ENCODE assay signal across 16 cellular contexts in genomic region chr17:1735834-1736347, GRCh38. TPM values are rescaled to one million over a fixed set of nuclear protein-coding genes. Genes with fewer than 3 reads are reported as not detected.
DNase-seq lines count a peak whose midpoint lies in the region; ATAC-seq, FAIRE-seq and TF ChIP-seq lines count a peak whose summit lies in the region.
"Had no signal": no experiment of that assay in that cellular context is flagged by ENCODE, and none has a peak within 500 bp of the region (broad histone marks: within the 10 kb centered on the region; RNA-seq: fewer than 3 reads in every experiment).

No MANE protein-coding gene starts in this region.

- in situ Hi-C loops in Panc1 (cut with HindIII; ENCODE audit: low pct_unique_long_range_greater_than_20kb, low sequenced_read_pairs) = no loop called here

- H2AFZ ChIP-seq in smooth muscle cell (ENCODE audit: low read depth) = no peak overlapping the region

- no TSS peak for BruUV-seq in Panc1 (replicated peaks; lab: Mats Ljungman, UMichigan)

- no peak for TF ChIP-seq CTCF in Panc1 (IDR thresholded peaks at IDR 0.05)
- TF ChIP-seq CTCF in smooth muscle cell (IDR thresholded peaks at IDR 0.05; ENCODE audit: borderline replicate concordance, insufficient read depth, poor library complexity, severe bottlenecking) = no peak

- no peaks in the 10 kb centered on the region for H3K9me3 ChIP-seq in Panc1 (ENCODE audit: control insufficient read depth, insufficient read depth, low read depth, low read length)
- no peaks in the 10 kb centered on the region for H3K9me3 ChIP-seq in right cardiac atrium (ENCODE audit: control insufficient read depth, low read length)
- no peaks in the 10 kb centered on the region for H3K9me3 ChIP-seq in smooth muscle cell (replicated peaks; ENCODE audit: low read depth)
- H3K9me3 ChIP-seq: ascending aorta, colonic mucosa, gastroesophageal sphincter had no signal

- no peaks in the 10 kb centered on the region for H3F3A ChIP-seq in smooth muscle cell (ENCODE audit: low read depth)

- peak; percentile 73 for FAIRE-seq in GM12892 (lab: Jason Lieb, UNC)

- intact Hi-C loops in Panc1 (cut with micrococcal nuclease; ENCODE audit: unreplicated experiment) = no loop called here
- intact Hi-C loops in right cardiac atrium (cut with DNase I) = no loop called here

- no peak for TF ChIP-seq POLR2A in GM12892 (IDR thresholded peaks at IDR 0.05; ENCODE audit: low read depth, low read length)

- H3K36me3 ChIP-seq in Panc1 (ENCODE audit: control insufficient read depth, insufficient read depth, low read length) (no peaks in the 10 kb centered on the region), smooth muscle cell (ENCODE audit: low read depth) (no peaks in the 10 kb centered on the region)
- H3K36me3 ChIP-seq: colonic mucosa had no signal

- H3K27me3 ChIP-seq in Panc1 (ENCODE audit: control insufficient read depth, insufficient read depth, low read length) (no peaks in the 10 kb centered on the region), right cardiac atrium (ENCODE audit: control insufficient read depth, insufficient read depth) (no peaks in the 10 kb centered on the region), smooth muscle cell (ENCODE audit: low read depth) (no peaks in the 10 kb centered on the region)
- H3K27me3 ChIP-seq: ascending aorta, colonic mucosa, gastroesophageal sphincter had no signal

- WGBS in right cardiac atrium = 93% methylated on average over 17 of the region's 17 CpGs
- 89% methylated on average over 17 of the region's 17 CpGs for WGBS in smooth muscle cell (ENCODE audit: low lambda C conversion rate)

- H3K4me3 ChIP-seq in Panc1 (ENCODE audit: low read depth in 2 of 2, low read length in 2 of 2) (no peak overlapping the region), right cardiac atrium (ENCODE audit: low read length) (no peak overlapping the region), smooth muscle cell (no peak overlapping the region)
- H3K4me3 ChIP-seq: ascending aorta, colonic mucosa, gastroesophageal sphincter had no signal

- peak; percentile 6; the same call in 1 of the 2 replicates for ATAC-seq in Panc1
- ATAC-seq in right cardiac atrium = peak; percentile 5 to 14
- no peak for ATAC-seq in HG03159 (IDR thresholded peaks at IDR 0.05; ENCODE audit: unreplicated experiment)

- no peaks in the 10 kb centered on the region for H3K79me2 ChIP-seq in smooth muscle cell (ENCODE audit: low read depth)

- POLR2A ChIA-PET in Panc1 (lab: Charles Lee) = no interaction called here

- H3K4me1 ChIP-seq in Panc1 (ENCODE audit: control insufficient read depth, insufficient read depth, low read length) (peaks cover 12% of the 10 kb centered on the region), right cardiac atrium (ENCODE audit: control insufficient read depth, insufficient read depth, low read length) (peaks cover 7% of the 10 kb centered on the region), smooth muscle cell (ENCODE audit: low read depth) (peaks cover 4% of the 10 kb centered on the region)
- H3K4me1 ChIP-seq: ascending aorta had no signal

- peak overlapping the region; percentile 22 for H3K9ac ChIP-seq in smooth muscle cell (ENCODE audit: low read depth)

- no peak for DNase-seq in GM12892 (ENCODE audit: insufficient read length)
- no peak for DNase-seq in Panc1 (ENCODE audit: low read depth, low spot score)
- peak in 1 of 3 donors; percentile 48 for DNase-seq in right cardiac atrium
- no peak for DNase-seq in smooth muscle cell (lab: John Stamatoyannopoulos, UW; ENCODE audit: unreplicated experiment)
- DNase-seq in NCI-H1092 treated with DMSO at 0.1 percent for 48 hours (lab: John Stamatoyannopoulos, UW) = no peak
- no peak for DNase-seq in NCI-H2029 (lab: John Stamatoyannopoulos, UW)
- DNase-seq in GDM1 (lab: John Stamatoyannopoulos, UW) = no peak
- DNase-seq: activated CD8-positive, alpha-beta memory T cell treated with anti-CD3 and anti-CD28 coated beads for 24 hours; colonic mucosa; DMS53; NCI-H748 treated with DMSO at 0.1 percent for 48 hours had no signal

- peak overlapping the region; percentile 78 for H3K4me2 ChIP-seq in smooth muscle cell

- H3K27ac ChIP-seq in Panc1 (ENCODE audit: low read length) = no peak overlapping the region
- no peak overlapping the region for H3K27ac ChIP-seq in right cardiac atrium (ENCODE audit: low read length)
- H3K27ac ChIP-seq in smooth muscle cell (ENCODE audit: low read depth) = peak overlapping the region; percentile 72
- H3K27ac ChIP-seq: C4-2B, colonic mucosa had no signal

- H4K20me1 ChIP-seq in smooth muscle cell (ENCODE audit: low read depth) = no peaks in the 10 kb centered on the region

- CTCF ChIA-PET in Panc1 (lab: Charles Lee) = no interaction called here

RNA-seq across cellular contexts. Expression of gene SERPINF2, which starts 6.8 kb away (rescaled TPM):
- not detected for polyA plus RNA-seq in GM12892 (2012; ENCODE audit: missing spikeins)
- total RNA-seq in Panc1 (2021; ENCODE audit: unreplicated experiment) (0.77 TPM), right cardiac atrium (1 to 10 TPM in 3 of 4 donors, under 1 TPM in 1; 0.45 to 2.1 (median 1.2) TPM), smooth muscle cell (0.18 and 0.36 TPM in 2 replicates)
- polyA plus RNA-seq in Panc1 (2012; ENCODE audit: insufficient read length) = 1.3 TPM
- polyA plus RNA-seq in right cardiac atrium (1.1 TPM), smooth muscle cell (0.22 and 0.66 TPM in 2 replicates)
- total RNA-seq: HFFc6 had no signal

RNA-seq across cellular contexts. Expression of gene WDR81, which starts 11.4 kb away (rescaled TPM):
- 3.1 TPM for polyA plus RNA-seq in GM12892 (2012; ENCODE audit: missing spikeins)
- 29.5 TPM for total RNA-seq in Panc1 (2021; ENCODE audit: unreplicated experiment)
- polyA plus RNA-seq in Panc1 (2012; ENCODE audit: insufficient read length) = 36.4 TPM
- total RNA-seq in right cardiac atrium = 10 to 100 TPM in 3 of 4 donors, 1 to 10 TPM in 1; 9.2 to 11.2 (median 11.0) TPM
- polyA plus RNA-seq in right cardiac atrium = 10.2 TPM
- 5.6 and 5.7 TPM in 2 replicates for total RNA-seq in smooth muscle cell
- polyA plus RNA-seq in smooth muscle cell = 9.7 TPM in 2 replicates

RNA-seq across cellular contexts. Expression of gene TLCD2, which starts 25.7 kb away (rescaled TPM):
- 0.08 TPM for polyA plus RNA-seq in GM12892 (2012; ENCODE audit: missing spikeins)
- total RNA-seq in Panc1 (2021; ENCODE audit: unreplicated experiment) (7.0 TPM), right cardiac atrium (1 to 10 TPM; 1.9 to 6.1 (median 2.3) TPM), smooth muscle cell (2.5 and 3.4 TPM in 2 replicates)
- polyA plus RNA-seq in Panc1 (2012; ENCODE audit: insufficient read length) = 3.0 TPM
- polyA plus RNA-seq in right cardiac atrium (1.5 TPM), smooth muscle cell (1.9 and 3.6 TPM in 2 replicates)

RNA-seq across cellular contexts. Expression of gene SERPINF1, which starts 26.0 kb away (rescaled TPM):
- polyA plus RNA-seq in GM12892 (2012; ENCODE audit: missing spikeins) = 4.1 TPM
- total RNA-seq in Panc1 (2021; ENCODE audit: unreplicated experiment) (4.6 TPM), right cardiac atrium (100 to 1,000 TPM; 160 to 288 (median 264) TPM), smooth muscle cell (645 and 778 TPM in 2 replicates)
- 10.1 TPM for polyA plus RNA-seq in Panc1 (2012; ENCODE audit: insufficient read length)
- polyA plus RNA-seq in right cardiac atrium (215 TPM), smooth muscle cell (370 and 498 TPM in 2 replicates)

RNA-seq across cellular contexts. Expression of gene PRPF8, which starts 51.2 kb away (rescaled TPM):
- 119 TPM for polyA plus RNA-seq in GM12892 (2012; ENCODE audit: missing spikeins)
- total RNA-seq in Panc1 (2021; ENCODE audit: unreplicated experiment) (296 TPM), right cardiac atrium (100 to 1,000 TPM; 134 to 187 (median 152) TPM), smooth muscle cell (99.7 and 111 TPM in 2 replicates)
- 473 TPM for polyA plus RNA-seq in Panc1 (2012; ENCODE audit: insufficient read length)
- polyA plus RNA-seq in right cardiac atrium (72.1 TPM), smooth muscle cell (129 and 135 TPM in 2 replicates)
